27 cellular contexts compared by ENCODE assay signal in the genomic region with DNA sequence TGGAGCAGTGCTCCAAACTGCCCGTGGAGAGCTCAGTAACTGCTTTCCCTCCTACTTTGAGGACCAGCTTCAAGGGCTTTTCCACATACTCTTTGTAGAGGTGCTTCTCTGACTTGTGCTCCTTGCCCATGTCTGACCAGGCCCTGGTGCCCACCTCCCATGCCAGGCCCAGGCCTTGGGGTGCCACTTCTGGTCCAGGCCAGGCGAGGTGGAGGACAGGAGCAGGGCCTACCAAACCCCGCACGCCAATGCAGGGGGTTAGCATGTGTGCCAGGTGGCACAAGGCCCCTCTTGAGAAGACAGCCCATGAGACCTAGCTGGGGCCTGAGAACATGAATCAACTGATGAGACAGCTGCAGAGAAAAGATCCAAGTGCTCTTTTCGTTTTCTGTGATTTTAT. TPM values are rescaled to one million over a fixed set of nuclear protein-coding genes. Genes with fewer than 3 reads are reported as not detected.
DNase-seq lines count a peak whose midpoint lies in the region; ATAC-seq and TF ChIP-seq lines count a peak whose summit lies in the region.
"Had no signal": no experiment of that assay in that cellular context is flagged by ENCODE, and none has a peak within 500 bp of the region (broad histone marks: within the 10 kb centered on the region; RNA-seq: fewer than 3 reads in every experiment).

No MANE protein-coding gene starts in this region.

- peak overlapping the region; percentile 16 for H3K27ac Mint-ChIP-seq in central memory CD8-positive, alpha-beta T cell (ENCODE audit: low read depth)
- H3K27ac Mint-ChIP-seq: HFFc6, IgD-negative memory B cell had no signal

- H4K91ac ChIP-seq in mesenchymal stem cell (ENCODE audit: low read length), result peak overlapping the region; percentile 97

- TF ChIP-seq EP300 in sigmoid colon (IDR thresholded peaks at IDR 0.05), result no peak

- peaks cover 2% of the 10 kb centered on the region for H3K4me1 ChIP-seq in mesenchymal stem cell (ENCODE audit: control insufficient read depth, insufficient read depth, low read depth, low read length)
- H3K4me1 ChIP-seq in sigmoid colon, result peaks cover 0 to 18% (median 9%) of the 10 kb centered on the region in 4 donors
- H3K4me1 ChIP-seq: HAP-1 had no signal

- intact Hi-C loops in Right ventricle myocardium inferior (cut with DNase I) (no loop called here), left cardiac atrium (cut with DNase I) (loop anchor here in 1 of 2 donors (10.0 kb wide), 1 partner anchor 216 kb away; no protein-coding TSS in a partner anchor), sigmoid colon (cut with DNase I) (no loop called here)

- no peak overlapping the region for H3K4me3 Mint-ChIP-seq in central memory CD8-positive, alpha-beta T cell
- H3K4me3 Mint-ChIP-seq: HFFc6, IgD-negative memory B cell had no signal

- 88% methylated on average over 5 of the region's 5 CpGs for WGBS in mesenchymal stem cell
- 84 to 89% methylated on average over 5 of the region's 5 CpGs for WGBS in sigmoid colon, 2 donors

- H2AK5ac ChIP-seq in mesenchymal stem cell (ENCODE audit: low read length, severe bottlenecking), result no peak overlapping the region

- no peak overlapping the region for H3K4me3 ChIP-seq in mesenchymal stem cell (ENCODE audit: insufficient read depth in 1 of 2, low read depth in 1 of 2, low read length in 2 of 2)
- no peak overlapping the region for H3K4me3 ChIP-seq in sigmoid colon
- H3K4me3 ChIP-seq: GM12878, HAP-1 had no signal

- DNase-seq in Right ventricle myocardium inferior (ENCODE audit: missing footprints) (peak; percentile 54), left cardiac atrium (no peak), mesenchymal stem cell (no peak), sigmoid colon (peak; percentile 60), NCI-H1092 treated with DMSO at 0.1 percent for 48 hours (lab: John Stamatoyannopoulos, UW) (no peak), AG08396 (ENCODE audit: low spot score) (no peak)
- DNase-seq in central memory CD8-positive, alpha-beta T cell (ENCODE audit: low spot score in 2 of 2), result no peak
- DNase-seq: 8988T, ACHN, EL, GDM1, GOT3, HFFc6, MM.1S, NCI-H1417, NCI-H1694, NCI-H2029 treated with DMSO at 0.1 percent for 48 hours, NCI-H2227 treated with DMSO at 0.1 percent for 48 hours, NCI-H526 treated with DMSO at 0.1 percent for 48 hours, RPMI8226, SHP77 treated with DMSO at 0.1 percent for 48 hours had no signal

- no peak for TF ChIP-seq CTCF in sigmoid colon (IDR thresholded peaks at IDR 0.05)

- H3K36me3 ChIP-seq in mesenchymal stem cell (ENCODE audit: control insufficient read depth in 1 of 2, insufficient read depth in 2 of 2, low read depth in 1 of 2, low read length in 2 of 2) (peaks cover 4 to 24% of the 10 kb centered on the region in 2 experiments), sigmoid colon (no peaks in the 10 kb centered on the region)
- H3K36me3 ChIP-seq: HAP-1 had no signal

- H2AFZ ChIP-seq in mesenchymal stem cell (ENCODE audit: low read depth, low read length), result no peak overlapping the region

- H3K27ac ChIP-seq in mesenchymal stem cell (ENCODE audit: low read length, poor library complexity, severe bottlenecking) (no peak overlapping the region), sigmoid colon (peak overlapping the region in 3 of 4 donors; percentile 13 to 46 (median 35))
- H3K27ac ChIP-seq: KMS-11 had no signal

- peak overlapping the region in 1 of 2 experiments; percentile 37 for H3K14ac ChIP-seq in mesenchymal stem cell (ENCODE audit: low read length in 2 of 2)

- no peak for TF ChIP-seq POLR2A in sigmoid colon (IDR thresholded peaks at IDR 0.05)

- peak overlapping the region; percentile 33 for H2BK5ac ChIP-seq in mesenchymal stem cell (ENCODE audit: low read depth, low read length, poor library complexity, severe bottlenecking)

- H3K4me1 Mint-ChIP-seq in central memory CD8-positive, alpha-beta T cell, result peaks cover 25% of the 10 kb centered on the region

- H2BK12ac ChIP-seq in mesenchymal stem cell (ENCODE audit: low read length in 2 of 2), result peak overlapping the region; percentile 57 to 97

- peak overlapping the region; percentile 75 to 90 for H3K4ac ChIP-seq in mesenchymal stem cell (ENCODE audit: low read depth in 1 of 2, low read length in 2 of 2)

- peaks cover 18% of the 10 kb centered on the region for H3K79me1 ChIP-seq in mesenchymal stem cell (replicated peaks; ENCODE audit: low read length, poor library complexity, severe bottlenecking)

- no peaks in the 10 kb centered on the region for H3K27me3 Mint-ChIP-seq in central memory CD8-positive, alpha-beta T cell
- H3K27me3 Mint-ChIP-seq: IgD-negative memory B cell had no signal

- H2BK120ac ChIP-seq in mesenchymal stem cell (ENCODE audit: low read depth, low read length), result no peak overlapping the region

- H2BK15ac ChIP-seq in mesenchymal stem cell (ENCODE audit: low read depth, poor library complexity, severe bottlenecking), result peak overlapping the region; percentile 65

- ATAC-seq in Right ventricle myocardium inferior, result no peak
- ATAC-seq in left cardiac atrium, result no peak
- ATAC-seq in central memory CD8-positive, alpha-beta T cell (replicated peaks; ENCODE audit: extremely low read depth, poor library complexity, severe bottlenecking), result no peak
- ATAC-seq in HG02571 (IDR thresholded peaks at IDR 0.05; ENCODE audit: unreplicated experiment), result no peak
- ATAC-seq: GM12878 had no signal

- peak overlapping the region; percentile 96 for H4K8ac ChIP-seq in mesenchymal stem cell (ENCODE audit: low read length)

- H3K9me3 Mint-ChIP-seq in central memory CD8-positive, alpha-beta T cell, result no peaks in the 10 kb centered on the region
- H3K9me3 Mint-ChIP-seq: HFFc6 had no signal

- H3K18ac ChIP-seq in mesenchymal stem cell (ENCODE audit: low read depth in 1 of 2, low read length in 2 of 2), result peak overlapping the region; percentile 88 to 95

- no peak overlapping the region for H3K9ac ChIP-seq in mesenchymal stem cell (ENCODE audit: low read length)
- H3K9ac ChIP-seq: KMS-11 had no signal

- H3K23ac ChIP-seq in mesenchymal stem cell (ENCODE audit: low read length in 2 of 2), result peak overlapping the region in 1 of 2 experiments; percentile 10

- H3K36me3 Mint-ChIP-seq in central memory CD8-positive, alpha-beta T cell (ENCODE audit: insufficient read depth), result peaks cover 21% of the 10 kb centered on the region

- H3K4me2 ChIP-seq in mesenchymal stem cell (ENCODE audit: low read length, poor library complexity, severe bottlenecking), result no peak overlapping the region
- H3K4me2 ChIP-seq: KMS-11 had no signal

- H3K27me3 ChIP-seq in mesenchymal stem cell (ENCODE audit: control insufficient read depth in 1 of 2, insufficient read depth in 1 of 2, low read length in 2 of 2) (no peaks in the 10 kb centered on the region), sigmoid colon (no peaks in the 10 kb centered on the region)

- H3K9me3 ChIP-seq in mesenchymal stem cell (ENCODE audit: control insufficient read depth, low read length) (no peaks in the 10 kb centered on the region), sigmoid colon (peaks cover 0 to 2% (median 0%) of the 10 kb centered on the region in 4 donors)
- H3K9me3 ChIP-seq: HAP-1 had no signal

RNA-seq across cellular contexts. Expression of gene PLN, which starts 47.0 kb away (rescaled TPM):
- 2,685 TPM for total RNA-seq in Right ventricle myocardium inferior
- total RNA-seq in left cardiac atrium, result 1,000 to 10,000 TPM in 1 of 2 donors, 100 to 1,000 TPM in 1; 673 to 1,029 TPM
- 6.9 TPM for polyA plus RNA-seq in mesenchymal stem cell (2013, experiment 1 of 2)
- polyA plus RNA-seq in mesenchymal stem cell (2013, experiment 2 of 2), result 6.7 TPM
- 100 to 1,000 TPM; 294 to 454 (median 330) TPM for total RNA-seq in sigmoid colon
- polyA plus RNA-seq in sigmoid colon, result 10 to 100 TPM in 1 of 3 donors, 1 to 10 TPM in 2; 2.3 to 14.6 (median 9.0) TPM
- total RNA-seq: GM12878, HFFc6, NCI-H460 had no signal

Comparison
In these comparisons a context has a peak if more than half of its experiments do, and no peak if none do; other contexts are left out.
1. DNase-seq: peak in Right ventricle myocardium inferior (single experiment) and sigmoid colon (single experiment); none in left cardiac atrium (single experiment), central memory CD8-positive, alpha-beta T cell (0 of 2), mesenchymal stem cell (single experiment), NCI-H1092 treated with DMSO at 0.1 percent for 48 hours (single experiment) and AG08396 (single experiment).